7 cellular contexts compared by ENCODE assay signal in the genomic region with DNA sequence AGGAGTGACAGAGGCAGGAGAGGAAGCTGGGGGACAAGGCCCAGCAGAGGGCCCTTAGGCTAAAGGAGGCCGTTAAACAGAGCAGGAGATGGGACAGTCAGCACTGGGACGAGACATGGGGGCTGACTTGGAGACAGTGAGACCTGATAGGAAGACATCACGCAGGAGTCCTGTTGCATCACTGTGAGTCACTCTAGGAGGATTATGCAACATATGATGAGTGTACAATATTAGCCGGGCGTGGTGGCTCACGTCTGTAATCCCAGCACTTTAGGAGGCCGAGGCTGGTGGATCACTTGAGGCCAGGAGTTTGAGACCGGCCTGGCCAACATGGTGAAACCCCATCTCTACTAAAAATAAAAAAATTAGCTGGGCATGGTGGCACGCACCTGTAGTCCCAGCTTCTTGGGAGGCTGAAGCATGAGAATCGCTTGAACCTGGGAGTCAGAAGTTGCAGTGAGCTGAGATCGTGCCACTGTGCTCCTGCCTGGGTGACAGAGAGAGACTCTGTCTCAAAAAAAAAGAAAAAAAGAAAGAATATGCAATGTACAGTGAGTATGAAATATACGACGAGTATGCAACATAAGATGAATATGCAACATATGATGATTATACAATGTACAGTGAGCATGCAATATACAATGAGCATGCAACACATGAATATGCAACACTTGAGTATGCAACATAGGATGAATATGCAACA.
DNase-seq lines count a peak whose midpoint lies in the region; ATAC-seq and TF ChIP-seq lines count a peak whose summit lies in the region.
"Not testable (repeated sequence)": the region's sequence is repeated elsewhere in the genome, so short reads cannot be mapped to it uniquely, and the experiment has no call there.

No MANE protein-coding gene starts in this region.

- peak overlapping the region; percentile 44 for H2BK12ac ChIP-seq in trophoblast cell (ENCODE audit: low read length)

- H3K27me3 ChIP-seq in trophoblast cell (ENCODE audit: insufficient read depth, low read length), result not testable (repeated sequence)

- peak; percentile 16 for TF ChIP-seq CTCF in fibroblast of mammary gland (conservative IDR thresholded peaks at IDR 0.05; ENCODE audit: control insufficient read depth, insufficient read depth, low read depth, low read length)

- H3K4ac ChIP-seq in trophoblast cell (ENCODE audit: low read depth, low read length), result not testable (repeated sequence)

- H3K9me3 ChIP-seq in trophoblast cell (ENCODE audit: insufficient read depth, low read depth, low read length), result not testable (repeated sequence)

- ATAC-seq in left colon, result peak; percentile 68

- H2AFZ ChIP-seq in trophoblast cell (ENCODE audit: insufficient read depth, low read length, poor library complexity), result not testable (repeated sequence)

- not testable (repeated sequence) for H4K12ac ChIP-seq in trophoblast cell (ENCODE audit: low read depth, low read length)

- H3K23ac ChIP-seq in trophoblast cell (ENCODE audit: low read length), result not testable (repeated sequence)

- peak overlapping the region; percentile 60 for H4K91ac ChIP-seq in trophoblast cell (ENCODE audit: low read depth, low read length)

- H3K36me3 ChIP-seq in trophoblast cell (ENCODE audit: control insufficient read depth in 1 of 2, insufficient read depth in 2 of 2, low read length in 2 of 2), result not testable (repeated sequence)

- not testable (repeated sequence) for H3K18ac ChIP-seq in trophoblast cell (ENCODE audit: low read length)

- H3K9ac ChIP-seq in trophoblast cell (ENCODE audit: low read length), result not testable (repeated sequence)

- peaks cover 13% of the 10 kb centered on the region for H3K79me1 ChIP-seq in trophoblast cell (ENCODE audit: low read length)

- intact Hi-C loops in left colon (cut with DNase I, micrococcal nuclease), result not testable (repeated sequence)

- not testable (repeated sequence) for H3K27ac ChIP-seq in trophoblast cell (ENCODE audit: low read depth, low read length)

- peak; percentile 94 for DNase-seq in EL
- peak; percentile 58 for DNase-seq in KBM-7
- DNase-seq in RKO (ENCODE audit: low spot score), result peak; percentile 90
- DNase-seq in amniotic stem cell (lab: John Stamatoyannopoulos, UW), result peak; percentile 46
- DNase-seq in fibroblast of mammary gland (ENCODE audit: low read depth), result peak; percentile 98
- not testable (repeated sequence) for DNase-seq in left colon
- DNase-seq in trophoblast cell, result peak; percentile 95 to 99

- in situ Hi-C loops in KBM-7 (cut with MboI; ENCODE audit: low pct_unique_long_range_greater_than_20kb, low sequenced_read_pairs), result not testable (repeated sequence)

- H3K4me2 ChIP-seq in trophoblast cell (ENCODE audit: low read length), result not testable (repeated sequence)

- H4K8ac ChIP-seq in trophoblast cell (ENCODE audit: low read depth, low read length), result not testable (repeated sequence)

- not testable (repeated sequence) for H3K79me2 ChIP-seq in trophoblast cell (ENCODE audit: control insufficient read depth, insufficient read depth, low read length, poor library complexity)

- not testable (repeated sequence) for H2BK120ac ChIP-seq in trophoblast cell (ENCODE audit: insufficient read depth, low read length, poor library complexity)

- WGBS in trophoblast cell (ENCODE audit: extremely low coverage, insufficient coverage, insufficient read length), result no CpG with 5 or more reads among the region's 13 CpGs

- H3K4me1 ChIP-seq in trophoblast cell (ENCODE audit: control insufficient read depth in 1 of 2, insufficient read depth in 2 of 2, low read length in 2 of 2), result not testable (repeated sequence)

- H3K4me3 ChIP-seq in fibroblast of mammary gland (ENCODE audit: control insufficient read depth, low read depth, low read length); trophoblast cell (ENCODE audit: low read depth, low read length): not testable (repeated sequence)

- H2BK5ac ChIP-seq in trophoblast cell (ENCODE audit: low read depth, low read length, poor library complexity), result not testable (repeated sequence)

- H2AK5ac ChIP-seq in trophoblast cell (ENCODE audit: low read length), result not testable (repeated sequence)

- not testable (repeated sequence) for H3K14ac ChIP-seq in trophoblast cell (ENCODE audit: low read length)
